ENCODE assay signal across 7 cellular contexts in genomic region chr2:48589170-48589767, GRCh38. TPM values are rescaled to one million over a fixed set of nuclear protein-coding genes. Genes with fewer than 3 reads are reported as not detected.
A peak's percentile ranks its signal among the peaks of the same experiment; 100 is the strongest.
DNase-seq lines count a peak whose midpoint lies in the region; ATAC-seq and TF ChIP-seq lines count a peak whose summit lies in the region.

No MANE protein-coding gene starts in this region.

- H3K9me3 ChIP-seq in Loucy (ENCODE audit: insufficient read depth, low read depth, low read length) (no peaks in the 10 kb centered on the region), left ventricle myocardium inferior (replicated peaks) (no peaks in the 10 kb centered on the region)

- no peaks in the 10 kb centered on the region for H4K20me1 ChIP-seq in Loucy (ENCODE audit: insufficient read depth, low read length, poor library complexity, severe bottlenecking)

- ATAC-seq in GM21786 (IDR thresholded peaks at IDR 0.05; ENCODE audit: unreplicated experiment) (no peak), GM21825 (IDR thresholded peaks at IDR 0.05; ENCODE audit: unreplicated experiment) (no peak)

- intact Hi-C loops in left ventricle myocardium inferior (cut with micrococcal nuclease): no loop called here

- H3K9me2 ChIP-seq in Loucy (replicated peaks; ENCODE audit: low read depth, low read length): no peaks in the 10 kb centered on the region

- H3K4me3 ChIP-seq in Loucy (ENCODE audit: low read length, poor library complexity, severe bottlenecking) (no peak overlapping the region), left ventricle myocardium inferior (no peak overlapping the region)

- H2AFZ ChIP-seq in Loucy (ENCODE audit: low read length): 0 out of 2 replicates have a peak overlapping the region, but pooled peaks have one; percentile 18

- H3K27me3 ChIP-seq in Loucy (ENCODE audit: insufficient read depth, low read length, poor library complexity, severe bottlenecking) (no peaks in the 10 kb centered on the region), left ventricle myocardium inferior (ENCODE audit: low read depth) (no peaks in the 10 kb centered on the region)

- no peaks in the 10 kb centered on the region for H3F3A ChIP-seq in Loucy (ENCODE audit: low read depth)

- no peak overlapping the region for H3K9ac ChIP-seq in Loucy (ENCODE audit: low read depth, low read length, poor library complexity, severe bottlenecking)

- peak; percentile 76 for DNase-seq in GM03348 (ENCODE audit: low spot score)
- DNase-seq in left ventricle myocardium inferior: peak; percentile 20
- peak in 29 of 49 donors; percentile 4 to 56 (median 25) for DNase-seq in substantia nigra (lab: John Stamatoyannopoulos, UW)

- H3K27ac ChIP-seq in VCaP (no peak overlapping the region), left ventricle myocardium inferior (replicated peaks) (no peak overlapping the region), substantia nigra (ENCODE audit: low read depth, low read length, poor library complexity, severe bottlenecking) (no peak overlapping the region)

- H3K4me1 ChIP-seq in Loucy (ENCODE audit: insufficient read depth, low read length, poor library complexity, severe bottlenecking) (no peaks in the 10 kb centered on the region), left ventricle myocardium inferior (peaks cover 3% of the 10 kb centered on the region)

- no peaks in the 10 kb centered on the region for H3K36me3 ChIP-seq in Loucy (ENCODE audit: insufficient read depth, low read length)
- peaks cover 5% of the 10 kb centered on the region for H3K36me3 ChIP-seq in left ventricle myocardium inferior

- H3K79me2 ChIP-seq in Loucy (ENCODE audit: insufficient read depth, low read length): no peaks in the 10 kb centered on the region

- no peak overlapping the region for H3K4me2 ChIP-seq in Loucy (ENCODE audit: low read depth, low read length, poor library complexity, severe bottlenecking)

- TF ChIP-seq CTCF in Loucy (conservative IDR thresholded peaks at IDR 0.05; ENCODE audit: low read length) (peak; percentile 79), VCaP (conservative IDR thresholded peaks at IDR 0.05) (peak; percentile 87), left ventricle myocardium inferior (IDR thresholded peaks at IDR 0.05; ENCODE audit: borderline replicate concordance) (peak; percentile 78)

RNA-seq across cellular contexts. Expression of gene GTF2A1L, which starts 28.4 kb away (rescaled TPM):
- not detected for total RNA-seq in left ventricle myocardium inferior

RNA-seq across cellular contexts. Expression of gene STON1, which starts 59.3 kb away (rescaled TPM):
- total RNA-seq in left ventricle myocardium inferior: 6.9 TPM

Comparison
In these comparisons a context has a peak if more than half of its experiments do, and no peak if none do; other contexts are left out.
1. DNase-seq: peak in every context shown above with its lines; median percentile 76 in GM03348; 25 in substantia nigra; 20 in left ventricle myocardium inferior.